18 cellular contexts compared by ENCODE assay signal in the genomic region with DNA sequence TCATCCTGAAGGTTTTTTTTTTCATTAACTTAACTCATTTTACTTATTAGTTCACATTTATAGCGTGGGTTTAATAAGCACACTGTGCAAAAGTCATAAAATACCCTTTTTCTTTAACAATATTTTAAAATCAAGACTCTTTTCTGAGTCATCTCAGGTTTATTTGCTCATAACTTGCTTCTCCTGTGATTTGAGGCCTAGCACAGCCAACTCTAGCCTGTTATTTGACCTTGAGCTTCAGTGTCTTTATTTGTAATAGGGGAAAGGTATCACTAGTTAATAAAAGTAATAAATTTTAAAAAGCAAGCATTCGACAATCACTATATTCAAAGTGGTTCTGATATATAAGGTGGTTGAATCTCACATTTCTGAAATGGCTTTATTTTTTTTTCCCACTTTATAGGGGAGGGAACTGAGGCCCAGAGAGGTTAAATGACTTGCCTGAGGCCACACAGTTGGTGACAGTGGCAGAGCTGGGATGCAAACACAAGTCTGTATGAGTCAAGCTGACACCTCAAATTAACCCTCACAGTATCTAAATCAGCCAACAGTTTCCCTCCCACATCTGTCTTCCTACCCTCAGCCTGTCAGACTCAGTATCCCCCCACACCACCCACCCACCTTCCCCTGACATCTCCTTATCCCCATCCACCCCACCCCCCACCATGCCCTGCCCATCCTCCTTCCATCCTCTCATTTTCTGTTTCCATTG.
DNase-seq lines count a peak whose midpoint lies in the region; ATAC-seq, FAIRE-seq and TF ChIP-seq lines count a peak whose summit lies in the region.
"Had no signal": no experiment of that assay in that cellular context is flagged by ENCODE, and none has a peak within 500 bp of the region (broad histone marks: within the 10 kb centered on the region; RNA-seq: fewer than 3 reads in every experiment).

No MANE protein-coding gene starts in this region.

- peak; percentile 63 for DNase-seq in activated CD4-positive, alpha-beta memory T cell treated with anti-CD3 and anti-CD28 coated beads for 36 hours
- DNase-seq in activated CD4-positive, alpha-beta memory T cell treated with anti-CD3 and anti-CD28 coated beads, Interleukin-2, amount 10 ng/mL, durations not matched to agents 7 days and 5 days, result no peak
- DNase-seq in GM12892 (ENCODE audit: insufficient read length), result no peak
- peak; percentile 48 to 67 for DNase-seq in activated T-cell treated with anti-CD3 and anti-CD28 coated beads, Interleukin-2, amount 50 U/mL, for 72 hours
- DNase-seq in osteoblast (ENCODE audit: insufficient read length, low spot score, missing footprints), result peak; percentile 37
- no peak for DNase-seq in urothelium cell line (ENCODE audit: low spot score)
- DNase-seq: ACHN; activated CD4-positive, alpha-beta T cell treated with anti-CD3 and anti-CD28 coated beads, Interleukin-2, amount 50 U/mL, for 1 hour; naive B cell; NCI-H1092 treated with DMSO at 0.1 percent for 48 hours; NCI-H524; SIG-M5 had no signal

- no peaks in the 10 kb centered on the region for H3K9me3 Mint-ChIP-seq in activated CD4-positive, alpha-beta memory T cell treated with anti-CD3 and anti-CD28 coated beads for 36 hours
- no peaks in the 10 kb centered on the region for H3K9me3 Mint-ChIP-seq in activated CD4-positive, alpha-beta memory T cell treated with anti-CD3 and anti-CD28 coated beads, Interleukin-2, amount 10 ng/mL, durations not matched to agents 7 days and 5 days
- no peaks in the 10 kb centered on the region for H3K9me3 Mint-ChIP-seq in activated T-cell treated with anti-CD3 and anti-CD28 coated beads, Interleukin-2, amount 50 U/mL, for 72 hours
- H3K9me3 Mint-ChIP-seq: activated naive CD4-positive, alpha-beta T cell treated with anti-CD3 and anti-CD28 coated beads, Interleukin-2, amount 50 U/mL, for 24 hours; naive B cell had no signal

- peak overlapping the region; percentile 4 for H3K27ac ChIP-seq in osteoblast (ENCODE audit: low read depth, low read length)
- H3K27ac ChIP-seq: cardiac muscle cell, KMS-11 had no signal

- H3K4me3 ChIP-seq in osteoblast (ENCODE audit: insufficient read depth, low read length), result no peak overlapping the region
- H3K4me3 ChIP-seq: cardiac muscle cell had no signal

- H2AFZ ChIP-seq in osteoblast (ENCODE audit: low read length), result no peak overlapping the region

- peaks cover 29% of the 10 kb centered on the region for H3K4me1 Mint-ChIP-seq in activated CD4-positive, alpha-beta memory T cell treated with anti-CD3 and anti-CD28 coated beads for 36 hours (ENCODE audit: low read depth)
- peaks cover 8% of the 10 kb centered on the region for H3K4me1 Mint-ChIP-seq in activated CD4-positive, alpha-beta memory T cell treated with anti-CD3 and anti-CD28 coated beads, Interleukin-2, amount 10 ng/mL, durations not matched to agents 7 days and 5 days
- H3K4me1 Mint-ChIP-seq in activated T-cell treated with anti-CD3 and anti-CD28 coated beads, Interleukin-2, amount 50 U/mL, for 72 hours (ENCODE audit: low read depth), result peaks cover 24% of the 10 kb centered on the region
- H3K4me1 Mint-ChIP-seq: naive B cell had no signal

- no peak overlapping the region for H3K4me2 ChIP-seq in osteoblast (ENCODE audit: insufficient read depth, low read length)
- H3K4me2 ChIP-seq: KMS-11 had no signal

- H3K4me3 Mint-ChIP-seq in activated CD4-positive, alpha-beta memory T cell treated with anti-CD3 and anti-CD28 coated beads for 36 hours, result no peak overlapping the region
- H3K4me3 Mint-ChIP-seq in activated CD4-positive, alpha-beta memory T cell treated with anti-CD3 and anti-CD28 coated beads, Interleukin-2, amount 10 ng/mL, durations not matched to agents 7 days and 5 days, result no peak overlapping the region
- H3K4me3 Mint-ChIP-seq in activated T-cell treated with anti-CD3 and anti-CD28 coated beads, Interleukin-2, amount 50 U/mL, for 72 hours, result no peak overlapping the region
- H3K4me3 Mint-ChIP-seq: activated naive CD4-positive, alpha-beta T cell treated with anti-CD3 and anti-CD28 coated beads, Interleukin-2, amount 50 U/mL, for 24 hours; naive B cell had no signal

- peak; percentile 58 for FAIRE-seq in GM12892 (lab: Jason Lieb, UNC)
- no peak for FAIRE-seq in urothelium cell line (lab: Jason Lieb, UNC)

- H3K27me3 Mint-ChIP-seq in activated CD4-positive, alpha-beta memory T cell treated with anti-CD3 and anti-CD28 coated beads for 36 hours, result peaks cover 6% of the 10 kb centered on the region
- H3K27me3 Mint-ChIP-seq in activated CD4-positive, alpha-beta memory T cell treated with anti-CD3 and anti-CD28 coated beads, Interleukin-2, amount 10 ng/mL, durations not matched to agents 7 days and 5 days, result peaks cover 37% of the 10 kb centered on the region
- peaks cover 67% of the 10 kb centered on the region for H3K27me3 Mint-ChIP-seq in activated T-cell treated with anti-CD3 and anti-CD28 coated beads, Interleukin-2, amount 50 U/mL, for 72 hours (ENCODE audit: low read depth)
- H3K27me3 Mint-ChIP-seq: activated naive CD4-positive, alpha-beta T cell treated with anti-CD3 and anti-CD28 coated beads, Interleukin-2, amount 50 U/mL, for 24 hours had no signal

- H3K27ac Mint-ChIP-seq in activated CD4-positive, alpha-beta memory T cell treated with anti-CD3 and anti-CD28 coated beads for 36 hours, result no peak overlapping the region
- no peak overlapping the region for H3K27ac Mint-ChIP-seq in activated CD4-positive, alpha-beta memory T cell treated with anti-CD3 and anti-CD28 coated beads, Interleukin-2, amount 10 ng/mL, durations not matched to agents 7 days and 5 days
- H3K27ac Mint-ChIP-seq in activated T-cell treated with anti-CD3 and anti-CD28 coated beads, Interleukin-2, amount 50 U/mL, for 72 hours, result no peak overlapping the region

- TF ChIP-seq CTCF in osteoblast (IDR thresholded peaks at IDR 0.05; ENCODE audit: extremely low read depth, low read depth, low read length), result no peak

- H3K79me2 ChIP-seq in osteoblast (ENCODE audit: insufficient read depth, low read length), result no peaks in the 10 kb centered on the region

- no peaks in the 10 kb centered on the region for H3K9me3 ChIP-seq in osteoblast (ENCODE audit: low read depth, low read length)

- H4K20me1 ChIP-seq in osteoblast (ENCODE audit: insufficient read depth, low read length), result no peaks in the 10 kb centered on the region

- CTCF ChIA-PET in activated CD4-positive, alpha-beta memory T cell treated with anti-CD3 and anti-CD28 coated beads for 36 hours (lab: Charles Lee), result interaction anchor here (1.0 to 1.8 kb wide), 2 partner anchors 56 to 79 kb away, joined by 3 to 8 read pairs; no protein-coding TSS in a partner anchor
- CTCF ChIA-PET in activated CD4-positive, alpha-beta memory T cell treated with anti-CD3 and anti-CD28 coated beads, Interleukin-2, amount 10 ng/mL, durations not matched to agents 7 days and 5 days (lab: Charles Lee), result no interaction called here

- TF ChIP-seq POLR2A in GM12892 (IDR thresholded peaks at IDR 0.05; ENCODE audit: low read depth, low read length), result no peak

- H3K4me1 ChIP-seq in osteoblast (ENCODE audit: insufficient read depth, low read length), result peaks cover 20% of the 10 kb centered on the region

- POLR2A ChIA-PET in activated CD4-positive, alpha-beta memory T cell treated with anti-CD3 and anti-CD28 coated beads for 36 hours (lab: Charles Lee), result no interaction called here
- POLR2A ChIA-PET in activated CD4-positive, alpha-beta memory T cell treated with anti-CD3 and anti-CD28 coated beads, Interleukin-2, amount 10 ng/mL, durations not matched to agents 7 days and 5 days (lab: Charles Lee), result no interaction called here

- H3K36me3 Mint-ChIP-seq in activated CD4-positive, alpha-beta memory T cell treated with anti-CD3 and anti-CD28 coated beads for 36 hours, result peaks cover 10% of the 10 kb centered on the region
- H3K36me3 Mint-ChIP-seq in activated CD4-positive, alpha-beta memory T cell treated with anti-CD3 and anti-CD28 coated beads, Interleukin-2, amount 10 ng/mL, durations not matched to agents 7 days and 5 days (ENCODE audit: low read depth), result peaks cover under 1% of the 10 kb centered on the region
- H3K36me3 Mint-ChIP-seq in activated T-cell treated with anti-CD3 and anti-CD28 coated beads, Interleukin-2, amount 50 U/mL, for 72 hours (ENCODE audit: insufficient read depth in 2 of 2), result no peaks in the 10 kb centered on the region
- H3K36me3 Mint-ChIP-seq: naive B cell had no signal

- no peaks in the 10 kb centered on the region for H3K36me3 ChIP-seq in osteoblast (ENCODE audit: insufficient read depth, low read length)
- H3K36me3 ChIP-seq: cardiac muscle cell had no signal

- H3K27me3 ChIP-seq in osteoblast (ENCODE audit: insufficient read depth, low read length), result no peaks in the 10 kb centered on the region
- H3K27me3 ChIP-seq: cardiac muscle cell had no signal

- peak; percentile 94 to 96 for ATAC-seq in activated T-cell treated with anti-CD3 and anti-CD28 coated beads, Interleukin-2, amount 50 U/mL, for 72 hours (replicated peaks in 1 of 2)
- ATAC-seq in HG03342 (IDR thresholded peaks at IDR 0.05; ENCODE audit: unreplicated experiment) (no peak), HG02571 (IDR thresholded peaks at IDR 0.05; ENCODE audit: unreplicated experiment) (no peak)
- ATAC-seq: esophagus mucosa had no signal

- intact Hi-C loops in activated CD4-positive, alpha-beta memory T cell treated with anti-CD3 and anti-CD28 coated beads for 36 hours (cut with micrococcal nuclease), result no loop called here

Comparison
In these comparisons a context has a peak if more than half of its experiments do, and no peak if none do; other contexts are left out.
1. DNase-seq: peak in activated CD4-positive, alpha-beta memory T cell treated with anti-CD3 and anti-CD28 coated beads for 36 hours (single experiment), activated T-cell treated with anti-CD3 and anti-CD28 coated beads, Interleukin-2, amount 50 U/mL, for 72 hours (2 of 2) and osteoblast (single experiment); none in activated CD4-positive, alpha-beta memory T cell treated with anti-CD3 and anti-CD28 coated beads, Interleukin-2, amount 10 ng/mL, durations not matched to agents 7 days and 5 days (single experiment), GM12892 (single experiment) and urothelium cell line (single experiment).
2. ATAC-seq: peak in activated T-cell treated with anti-CD3 and anti-CD28 coated beads, Interleukin-2, amount 50 U/mL, for 72 hours (2 of 2); none in HG03342 (single experiment) and HG02571 (single experiment).